ENCODE assay signal across 10 cellular contexts in genomic region chr4:76420311-76420710, GRCh38. TPM values are rescaled to one million over a fixed set of nuclear protein-coding genes. Genes with fewer than 3 reads are reported as not detected.
DNase-seq lines count a peak whose midpoint lies in the region; ATAC-seq and TF ChIP-seq lines count a peak whose summit lies in the region.
"Had no signal": no experiment of that assay in that cellular context is flagged by ENCODE, and none has a peak within 500 bp of the region (broad histone marks: within the 10 kb centered on the region; RNA-seq: fewer than 3 reads in every experiment).

No MANE protein-coding gene starts in this region.

- H3K27me3 Mint-ChIP-seq in CD8-positive, alpha-beta T cell (ENCODE audit: low read depth): peaks cover 28% of the 10 kb centered on the region

- no peaks in the 10 kb centered on the region for H3K27me3 ChIP-seq in CD8-positive, alpha-beta T cell (ENCODE audit: insufficient read depth, low read length)
- H3K27me3 ChIP-seq in heart left ventricle (peaks cover 0 to 14% (median 0%) of the 10 kb centered on the region in 9 donors), psoas muscle (ENCODE audit: insufficient read depth in 3 of 3, low read length in 2 of 3) (peaks cover 0 to 11% (median 0%) of the 10 kb centered on the region in 3 donors)

- H3K4me3 Mint-ChIP-seq in CD8-positive, alpha-beta T cell: peak overlapping the region; percentile 70
- H3K4me3 Mint-ChIP-seq: brain had no signal

- H3K27ac Mint-ChIP-seq in CD8-positive, alpha-beta T cell: no peak overlapping the region
- H3K27ac Mint-ChIP-seq: brain had no signal

- no peaks in the 10 kb centered on the region for H3K4me1 ChIP-seq in CD8-positive, alpha-beta T cell (ENCODE audit: insufficient read depth, low read length)
- peaks cover 0 to 12% (median 3%) of the 10 kb centered on the region in 12 donors for H3K4me1 ChIP-seq in heart left ventricle
- H3K4me1 ChIP-seq in psoas muscle: no peaks in the 10 kb centered on the region

- no peak overlapping the region for H3K27ac ChIP-seq in CD8-positive, alpha-beta T cell (ENCODE audit: low read depth, low read length)
- H3K27ac ChIP-seq in VCaP (peak overlapping the region; percentile 67; the same call in 1 of the 2 replicates), heart left ventricle (no peak overlapping the region), psoas muscle (no peak overlapping the region)

- no peaks in the 10 kb centered on the region for H3K36me3 ChIP-seq in CD8-positive, alpha-beta T cell (ENCODE audit: insufficient read depth, low read length)
- no peaks in the 10 kb centered on the region for H3K36me3 ChIP-seq in heart left ventricle
- H3K36me3 ChIP-seq in psoas muscle (ENCODE audit: insufficient read depth in 1 of 2, low read depth in 1 of 2): no peaks in the 10 kb centered on the region

- H3K9me3 ChIP-seq in CD8-positive, alpha-beta T cell (ENCODE audit: low read length): no peaks in the 10 kb centered on the region
- H3K9me3 ChIP-seq in heart left ventricle (no peaks in the 10 kb centered on the region), psoas muscle (no peaks in the 10 kb centered on the region)

- no peak for TF ChIP-seq CTCF in CD8-positive, alpha-beta T cell (IDR thresholded peaks at IDR 0.05)
- TF ChIP-seq CTCF in VCaP (conservative IDR thresholded peaks at IDR 0.05) (no peak), heart left ventricle (IDR thresholded peaks at IDR 0.05) (no peak), psoas muscle (IDR thresholded peaks at IDR 0.05) (no peak)

- intact Hi-C loops in CD8-positive, alpha-beta T cell (cut with DNase I, micrococcal nuclease): loop anchor here in 1 of 2 experiments (10.0 kb wide), 1 partner anchor 624 kb away; no protein-coding TSS in a partner anchor
- intact Hi-C loops in heart left ventricle (cut with DNase I) (loop anchor here in 3 of 10 donors (5.0 to 10.0 kb wide), 3 partner anchors 166 to 246 kb away; partner anchors contain the start of gene FAM47E (in 1 of the 3)), psoas muscle (cut with DNase I) (loop anchor here in 1 of 2 donors (10.0 kb wide), 2 partner anchors 106 to 236 kb away; no protein-coding TSS in a partner anchor)

- no peaks in the 10 kb centered on the region for H3K9me3 Mint-ChIP-seq in CD8-positive, alpha-beta T cell

- H3K36me3 Mint-ChIP-seq in CD8-positive, alpha-beta T cell: no peaks in the 10 kb centered on the region
- H3K36me3 Mint-ChIP-seq: brain had no signal

- no peak for TF ChIP-seq POLR2A in heart left ventricle (IDR thresholded peaks at IDR 0.05)

- H3K4me1 Mint-ChIP-seq in CD8-positive, alpha-beta T cell (ENCODE audit: low read depth): peaks cover 5% of the 10 kb centered on the region
- H3K4me1 Mint-ChIP-seq: brain had no signal

- WGBS in heart left ventricle, 4 donors: 31 to 43% (median 31%) methylated on average over 12 of the region's 12 CpGs
- 45 to 67% (median 60%) methylated on average over 12 of the region's 12 CpGs for WGBS in psoas muscle, 3 donors

- no peak for DNase-seq in CD8-positive, alpha-beta T cell
- DNase-seq in heart left ventricle (peak in 1 of 5 donors; percentile 30), psoas muscle (no peak), NCI-H2196 treated with DMSO at 0.1 percent for 48 hours (lab: John Stamatoyannopoulos, UW; ENCODE audit: unreplicated experiment) (no peak), foreskin melanocyte (no peak)
- DNase-seq: activated CD4-positive, alpha-beta T cell treated with anti-CD3 and anti-CD28 coated beads, Interleukin-2, amount 50 U/mL, for 4 hours had no signal

- POLR2A ChIA-PET in CD8-positive, alpha-beta T cell (lab: Charles Lee): interaction anchor here (0.6 kb wide), 1 partner anchor 652 kb away, joined by 4 read pairs; no protein-coding TSS in a partner anchor

- H3K4me3 ChIP-seq in CD8-positive, alpha-beta T cell (ENCODE audit: low read depth, low read length): no peak overlapping the region
- H3K4me3 ChIP-seq in heart left ventricle (peak overlapping the region in 10 of 12 donors; percentile 50 to 67 (median 59)), psoas muscle (peak overlapping the region; percentile 75)

- no peak for ATAC-seq in CD8-positive, alpha-beta T cell
- peak in 1 of 4 donors; percentile 36 for ATAC-seq in heart left ventricle
- ATAC-seq in psoas muscle: peak in 1 of 4 donors; percentile 32
- no peak for ATAC-seq in HG03175 (IDR thresholded peaks at IDR 0.05; ENCODE audit: unreplicated experiment)
- ATAC-seq in GM19328 (IDR thresholded peaks at IDR 0.05; ENCODE audit: unreplicated experiment): no peak

- CTCF ChIA-PET in CD8-positive, alpha-beta T cell (lab: Charles Lee): interaction anchor here (1.6 kb wide), 1 partner anchor 11 kb away, joined by 4 read pairs; no protein-coding TSS in a partner anchor

RNA-seq across cellular contexts. Expression of gene CCDC158, which starts 0.6 kb away (rescaled TPM):
- not detected for total RNA-seq in CD8-positive, alpha-beta T cell
- under 1 TPM in 7 of 9 donors, not detected in 2; 0.09 to 0.75 (median 0.50) TPM for total RNA-seq in heart left ventricle
- polyA plus RNA-seq in heart left ventricle: under 1 TPM; 0.01 to 0.23 TPM
- under 1 TPM in 3 of 4 donors, not detected in 1; 0.17 to 0.32 (median 0.17) TPM for total RNA-seq in psoas muscle
- polyA plus RNA-seq in psoas muscle: not detected

RNA-seq across cellular contexts. Expression of gene SHROOM3, which starts 14.7 kb away (rescaled TPM):
- not detected for total RNA-seq in CD8-positive, alpha-beta T cell
- 10 to 100 TPM; 11.7 to 38.5 (median 20.3) TPM for total RNA-seq in heart left ventricle
- 10 to 100 TPM in 1 of 2 donors, 1 to 10 TPM in 1; 4.6 to 32.4 TPM for polyA plus RNA-seq in heart left ventricle
- total RNA-seq in psoas muscle: under 1 TPM; 0.02 to 0.79 (median 0.12) TPM
- under 1 TPM; 0.01 to 0.06 (median 0.03) TPM for polyA plus RNA-seq in psoas muscle

Comparison
In these comparisons a context has a peak if more than half of its experiments do, and no peak if none do; other contexts are left out.
1. RNA of gene SHROOM3, which starts 14.7 kb away (total RNA-seq): 11.7 to 38.5 TPM in heart left ventricle; 0.02 to 0.79 TPM in psoas muscle and not detected in CD8-positive, alpha-beta T cell; every median in the first group is over 4 times any median in the second.